8 cellular contexts compared by ENCODE assay signal in genomic region chr15:77542491-77543001, GRCh38.
DNase-seq lines count a peak whose midpoint lies in the region; ATAC-seq and TF ChIP-seq lines count a peak whose summit lies in the region.

No MANE protein-coding gene starts in this region.

- H3K4me3 ChIP-seq in SK-N-SH (ENCODE audit: low read depth in 2 of 2, low read length in 1 of 2) (no peak overlapping the region; a peak in 1 of 4 replicates), esophagus squamous epithelium (peak overlapping the region in 1 of 4 donors; percentile 69), spleen (peak overlapping the region in 4 of 8 donors; percentile 35 to 70 (median 43))

- intact Hi-C loops in esophagus squamous epithelium (cut with DNase I) = loop anchor here (5.0 to 10.0 kb wide), 3 partner anchors 358 to 520 kb away; no protein-coding TSS in a partner anchor
- intact Hi-C loops in spleen (cut with DNase I; ENCODE audit: low total_unique reads) = loop anchor here (5.0 to 10.0 kb wide), 2 partner anchors 425 to 518 kb away; no protein-coding TSS in a partner anchor

- H3K4me1 Mint-ChIP-seq in progenitor cell of endocrine pancreas (ENCODE audit: low read depth) = peaks cover 22% of the 10 kb centered on the region

- H3K4me2 ChIP-seq in SK-N-SH = peak overlapping the region; percentile 72

- no peaks in the 10 kb centered on the region for H3K79me2 ChIP-seq in SK-N-SH (ENCODE audit: insufficient read depth)

- no peak for TF ChIP-seq POLR2A in esophagus squamous epithelium (IDR thresholded peaks at IDR 0.05)
- TF ChIP-seq POLR2A in spleen (IDR thresholded peaks at IDR 0.05) = no peak

- WGBS in SK-N-SH (ENCODE audit: low lambda C conversion rate) = 79% methylated on average over 14 of the region's 16 CpGs
- 68 to 69% methylated on average over 14 to 16 of the region's 16 CpGs for WGBS in esophagus squamous epithelium, 2 donors
- 77 to 86% (median 81%) methylated on average over 16 of the region's 16 CpGs for WGBS in spleen, 5 donors

- no peaks in the 10 kb centered on the region for H3K9me3 ChIP-seq in SK-N-SH
- H3K9me3 ChIP-seq in esophagus squamous epithelium = no peaks in the 10 kb centered on the region
- no peaks in the 10 kb centered on the region for H3K9me3 ChIP-seq in spleen

- no peak for TF ChIP-seq RAD21 in SK-N-SH (IDR thresholded peaks at IDR 0.05; ENCODE audit: low read length)

- H2AFZ ChIP-seq in SK-N-SH (ENCODE audit: low read depth) = peak overlapping the region; percentile 71

- no peak for TF ChIP-seq EP300 in SK-N-SH (IDR thresholded peaks at IDR 0.05; ENCODE audit: borderline replicate concordance in 1 of 2, low read depth in 1 of 2, low read length in 1 of 2)

- H3K27me3 ChIP-seq in SK-N-SH (ENCODE audit: insufficient read depth) (no peaks in the 10 kb centered on the region), esophagus squamous epithelium (peaks cover 0 to 5% (median 0%) of the 10 kb centered on the region in 4 donors), spleen (replicated peaks in 1 of 7) (no peaks in the 10 kb centered on the region)

- H3K9ac ChIP-seq in SK-N-SH = peak overlapping the region; percentile 44; the same call in 1 of the 2 replicates

- peaks cover 16 to 25% of the 10 kb centered on the region in 2 experiments; a peak in 3 of 4 replicates for H3K4me1 ChIP-seq in SK-N-SH (ENCODE audit: control insufficient read depth in 1 of 2, insufficient read depth in 2 of 2, low read depth in 1 of 2, low read length in 1 of 2)
- H3K4me1 ChIP-seq in esophagus squamous epithelium = peaks cover 12 to 35% (median 20%) of the 10 kb centered on the region in 3 donors
- peaks cover 14 to 70% (median 44%) of the 10 kb centered on the region in 6 donors for H3K4me1 ChIP-seq in spleen

- no peaks in the 10 kb centered on the region for H3K9me3 Mint-ChIP-seq in progenitor cell of endocrine pancreas (ENCODE audit: low read depth)

- H3K27ac ChIP-seq in SK-N-SH (ENCODE audit: low read depth in 2 of 2, low read length in 1 of 2) (0 out of 4 replicates have a peak overlapping the region, but pooled peaks of 1 of the 2 experiments have one; percentile 17), esophagus squamous epithelium (peak overlapping the region; percentile 32 to 71 (median 66)), spleen (peak overlapping the region in 7 of 8 donors; percentile 1 to 80 (median 70))

- H3K27me3 Mint-ChIP-seq in progenitor cell of endocrine pancreas = peaks cover 25% of the 10 kb centered on the region

- CTCF ChIA-PET in SK-N-SH (lab: Yijun Ruan, JAX) = interaction anchor here (0.5 to 7.6 kb wide), 96 partner anchors 7 to 569 kb away, joined by 3 to 134 read pairs (median 5); partner anchors contain the start of genes LINGO1 and PSTPIP1

- H4K20me1 ChIP-seq in SK-N-SH (ENCODE audit: insufficient read depth) = no peaks in the 10 kb centered on the region

- H3K36me3 Mint-ChIP-seq in progenitor cell of endocrine pancreas (ENCODE audit: insufficient read depth) = no peaks in the 10 kb centered on the region

- H3K4me3 Mint-ChIP-seq in progenitor cell of endocrine pancreas (ENCODE audit: low read depth) = no peak overlapping the region

- H3F3A ChIP-seq in SK-N-SH (replicated peaks; ENCODE audit: insufficient read depth) = no peaks in the 10 kb centered on the region

- no peak overlapping the region for H3K27ac Mint-ChIP-seq in progenitor cell of endocrine pancreas

- POLR2A ChIA-PET in SK-N-SH (lab: Yijun Ruan, JAX) = interaction anchor here (0.6 kb wide), 1 partner anchor 438 kb away, joined by 3 read pairs; no protein-coding TSS in a partner anchor

- no peaks in the 10 kb centered on the region for H3K9me2 ChIP-seq in SK-N-SH

- DNase-seq in HCEC 1CT = peak; percentile 21
- no peak for DNase-seq in SK-N-SH
- no peak for DNase-seq in esophagus squamous epithelium (lab: John Stamatoyannopoulos, UW)
- peak; percentile 74 for DNase-seq in spleen
- DNase-seq in progenitor cell of endocrine pancreas (ENCODE audit: low spot score, unreplicated experiment) = no peak
- no peak for DNase-seq in UCSD-AML1 (lab: John Stamatoyannopoulos, UW; ENCODE audit: unreplicated experiment)

- no peak for ATAC-seq in GM19035 (IDR thresholded peaks at IDR 0.05; ENCODE audit: unreplicated experiment)
- ATAC-seq in GM18502 (IDR thresholded peaks at IDR 0.05; ENCODE audit: poor library complexity, unreplicated experiment) = no peak

- TF ChIP-seq CTCF in SK-N-SH (IDR thresholded peaks at IDR 0.05) (no peak), esophagus squamous epithelium (IDR thresholded peaks at IDR 0.05) (no peak), spleen (IDR thresholded peaks at IDR 0.05 in 8 of 11, conservative IDR thresholded peaks at IDR 0.05 in 3 of 11) (no peak), progenitor cell of endocrine pancreas (IDR thresholded peaks at IDR 0.05; ENCODE audit: unreplicated experiment) (no peak)

- H3K36me3 ChIP-seq in SK-N-SH (replicated peaks in 1 of 2; ENCODE audit: control insufficient read depth in 1 of 2, insufficient read depth in 2 of 2, low read length in 1 of 2) (no peaks in the 10 kb centered on the region), esophagus squamous epithelium (no peaks in the 10 kb centered on the region), spleen (no peaks in the 10 kb centered on the region)

TF ChIP-seq in SK-N-SH, 30 proteins besides CTCF, POLR2A, EP300 and RAD21:
- TF ChIP-seq ZBTB33 (IDR thresholded peaks at IDR 0.05; ENCODE audit: borderline replicate concordance, low read depth) (no peak), FOSL2 (IDR thresholded peaks at IDR 0.05; ENCODE audit: borderline replicate concordance, low read depth) (peak; percentile 48; the same call in 1 of the 2 replicates)

Comparison
In these comparisons a context has a peak if more than half of its experiments do, and no peak if none do; other contexts are left out.
1. DNase-seq: peak in HCEC 1CT (single experiment) and spleen (single experiment); none in SK-N-SH (single experiment), esophagus squamous epithelium (single experiment), progenitor cell of endocrine pancreas (single experiment) and UCSD-AML1 (single experiment).